In genomic region chr6:163118941-163119340, GRCh38 we compare ENCODE assay signal across 30 cellular contexts.
"Had no signal": no experiment of that assay in that cellular context is flagged by ENCODE, and none has a peak within 500 bp of the region (broad histone marks: within the 10 kb centered on the region; RNA-seq: fewer than 3 reads in every experiment).

No MANE protein-coding gene starts in this region.

- FAIRE-seq: astrocyte, bronchial epithelial cell had no signal

- H3K4me1 ChIP-seq: adrenal gland, ascending aorta, body of pancreas, breast epithelium had no signal

- H3K27ac ChIP-seq: adrenal gland, ascending aorta, body of pancreas, brain microvascular endothelial cell, breast epithelium, cardiac muscle cell had no signal

- H3K36me3 ChIP-seq: adrenal gland, ascending aorta, brain microvascular endothelial cell, breast epithelium, cardiac muscle cell had no signal

- H3K9me3 ChIP-seq: ascending aorta had no signal

- DNase-seq: activated effector memory CD4-positive, alpha-beta T cell treated with anti-CD3 and anti-CD28 coated beads, Interleukin-2, amount 50 U/mL, for 16 hours; activated gamma-delta T cell; activated gamma-delta T cell treated with Interleukin-2 at 50 U/mL for 16 hours; activated naive CD4-positive, alpha-beta T cell; activated naive CD4-positive, alpha-beta T cell treated with anti-CD3 and anti-CD28 coated beads for 36 hours; activated naive CD4-positive, alpha-beta T cell treated with anti-CD3 and anti-CD28 coated beads, Interleukin-2, amount 10 ng/mL, durations not matched to agents 7 days and 5 days; activated naive CD4-positive, alpha-beta T cell treated with anti-CD3 and anti-CD28 coated beads, Interleukin-2, amount 50 U/mL, for 16 hours; activated naive CD4-positive, alpha-beta T cell treated with Interleukin-2 at 50 U/mL for 16 hours; activated naive CD8-positive, alpha-beta T cell treated with anti-CD3 and anti-CD28 coated beads for 36 hours; activated naive CD8-positive, alpha-beta T cell treated with anti-CD3 and anti-CD28 coated beads, Interleukin-2, amount 10 ng/mL, durations not matched to agents 7 days and 5 days; activated naive CD8-positive, alpha-beta T cell treated with anti-CD3 and anti-CD28 coated beads, Interleukin-2, amount 50 U/mL, for 24 hours; activated T-cell treated with anti-CD3 and anti-CD28 coated beads for 4 hours; activated T-cell treated with anti-CD3 and anti-CD28 coated beads, Interleukin-2, amount 50 U/mL, for 24 hours; activated T-cell treated with anti-CD3 and anti-CD28 coated beads, Interleukin-2, amount 50 U/mL, for 4 hours; activated T-cell treated with anti-CD3 and anti-CD28 coated beads, Interleukin-2, amount 50 U/mL, for 48 hours; activated T-cell treated with anti-CD3 and anti-CD28 coated beads, Interleukin-2, amount 50 U/mL, for 72 hours; adrenal gland; amniotic stem cell; anterior cingulate cortex; aorta; body of pancreas; brain microvascular endothelial cell; caudate nucleus; central memory CD4-positive, alpha-beta T cell; cerebellar nuclear complex had no signal

- H3K27me3 ChIP-seq: adrenal gland, ascending aorta, body of pancreas, brain microvascular endothelial cell, breast epithelium, cardiac muscle cell had no signal

- H3K4me3 ChIP-seq: adrenal gland, ascending aorta, body of pancreas, breast epithelium, cardiac muscle cell had no signal
